In the genomic region with DNA sequence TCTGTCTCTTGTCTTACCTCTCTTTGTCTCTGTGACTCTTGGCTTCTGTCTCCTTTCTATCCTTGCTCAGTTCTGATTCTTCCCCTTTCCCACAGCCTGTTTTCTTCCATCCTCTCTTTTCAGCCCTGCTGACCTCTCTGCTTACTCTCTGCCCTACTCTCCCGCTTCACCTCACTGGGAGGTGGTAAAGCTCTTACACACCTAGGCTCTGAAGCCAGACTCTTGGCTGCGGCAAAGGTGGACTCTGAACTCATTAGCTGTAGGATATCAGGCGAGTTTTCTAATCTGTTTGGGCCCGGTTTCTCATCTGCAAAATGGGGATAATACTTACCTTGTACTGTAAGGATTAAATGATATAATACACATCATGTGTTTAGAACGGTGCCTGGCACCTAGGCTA, we compare ENCODE assay signal across 21 cellular contexts. TPM values are rescaled to one million over a fixed set of nuclear protein-coding genes. Genes with fewer than 3 reads are reported as not detected.
DNase-seq lines count a peak whose midpoint lies in the region; ATAC-seq and TF ChIP-seq lines count a peak whose summit lies in the region.
"Had no signal": no experiment of that assay in that cellular context is flagged by ENCODE, and none has a peak within 500 bp of the region (broad histone marks: within the 10 kb centered on the region; RNA-seq: fewer than 3 reads in every experiment).

No MANE protein-coding gene starts in this region.

- TF ChIP-seq EP300 in stomach (IDR thresholded peaks at IDR 0.05) = no peak

- H3F3A ChIP-seq in GM23338 (replicated peaks; ENCODE audit: low read depth) = peaks cover 6% of the 10 kb centered on the region; the same call in 1 of the 2 replicates

- TF ChIP-seq CTCF in GM23338 (conservative IDR thresholded peaks at IDR 0.05; ENCODE audit: low read depth in 2 of 2) (no peak), right lobe of liver (IDR thresholded peaks at IDR 0.05) (no peak), stomach (IDR thresholded peaks at IDR 0.05) (no peak), adrenal gland (IDR thresholded peaks at IDR 0.05) (no peak)

- peaks cover 38% of the 10 kb centered on the region for H3K36me3 ChIP-seq in GM23338 (ENCODE audit: insufficient read depth)
- H3K36me3 ChIP-seq in right lobe of liver = peaks cover 0 to 28% (median 13%) of the 10 kb centered on the region in 4 donors
- H3K36me3 ChIP-seq in stomach = peaks cover 24 to 53% (median 49%) of the 10 kb centered on the region in 4 donors
- no peaks in the 10 kb centered on the region for H3K36me3 ChIP-seq in adrenal gland (replicated peaks in 1 of 2)
- H3K36me3 ChIP-seq: BLaER1 treated with 17β-estradiol and CSF1 and Interleukin-3, amounts not matched to agents 10 nM and 100 nM had no signal

- no peaks in the 10 kb centered on the region for H3K9me3 Mint-ChIP-seq in GM23338
- H3K9me3 Mint-ChIP-seq: activated naive CD4-positive, alpha-beta T cell treated with anti-CD3 and anti-CD28 coated beads, Interleukin-2, amount 10 ng/mL, durations not matched to agents 7 days and 5 days; HFFc6; stimulated activated naive B cell treated with anti-CD40 and anti-IgM and Interleukin-4, amounts not matched to agents 10 μg/mL and 1 μg/mL and 100 μg/mL, for 72 hours had no signal

- H3K4me1 Mint-ChIP-seq in GM23338 = peaks cover 41% of the 10 kb centered on the region
- H3K4me1 Mint-ChIP-seq: activated CD4-positive, alpha-beta T cell treated with anti-CD3 and anti-CD28 coated beads for 36 hours; activated naive CD4-positive, alpha-beta T cell treated with anti-CD3 and anti-CD28 coated beads, Interleukin-2, amount 10 ng/mL, durations not matched to agents 7 days and 5 days had no signal

- H3K79me2 ChIP-seq in GM23338 (replicated peaks; ENCODE audit: insufficient read depth) = peaks cover 71% of the 10 kb centered on the region

- H3K36me3 Mint-ChIP-seq in GM23338 (ENCODE audit: low read depth) = peaks cover 84% of the 10 kb centered on the region
- H3K36me3 Mint-ChIP-seq: activated naive CD4-positive, alpha-beta T cell treated with anti-CD3 and anti-CD28 coated beads, Interleukin-2, amount 10 ng/mL, durations not matched to agents 7 days and 5 days; stimulated activated naive B cell treated with anti-CD40 and anti-IgM and Interleukin-4, amounts not matched to agents 10 μg/mL and 1 μg/mL and 100 μg/mL, for 72 hours had no signal

- H3K4me3 ChIP-seq in GM23338 = no peak overlapping the region
- no peak overlapping the region for H3K4me3 ChIP-seq in right lobe of liver
- H3K4me3 ChIP-seq in stomach = no peak overlapping the region
- no peak overlapping the region for H3K4me3 ChIP-seq in adrenal gland
- H3K4me3 ChIP-seq: BLaER1 treated with 17β-estradiol and CSF1 and Interleukin-3, amounts not matched to agents 10 nM and 100 nM; left ventricle myocardium inferior had no signal

- WGBS in right lobe of liver (ENCODE audit: insufficient coverage, low coverage, low lambda C conversion rate, missing lambda C conversion rate) = 28% methylated on average over 5 of the region's 5 CpGs
- 27 to 50% (median 37%) methylated on average over 5 of the region's 5 CpGs for WGBS in stomach, 5 donors
- 77 to 92% (median 85%) methylated on average over 5 of the region's 5 CpGs for WGBS in adrenal gland, 4 donors

- H3K27me3 Mint-ChIP-seq in GM23338 (ENCODE audit: insufficient read depth, low read depth, poor library complexity) = peaks cover 16% of the 10 kb centered on the region

- H3K27me3 ChIP-seq in GM23338 (ENCODE audit: insufficient read depth) (no peaks in the 10 kb centered on the region), right lobe of liver (no peaks in the 10 kb centered on the region), stomach (peaks cover 0 to 11% (median 0%) of the 10 kb centered on the region in 3 donors), adrenal gland (no peaks in the 10 kb centered on the region)

- peak overlapping the region; percentile 9; the same call in 1 of the 2 replicates for H3K27ac Mint-ChIP-seq in GM23338
- H3K27ac Mint-ChIP-seq: activated CD4-positive, alpha-beta T cell treated with anti-CD3 and anti-CD28 coated beads for 36 hours; activated naive CD4-positive, alpha-beta T cell treated with anti-CD3 and anti-CD28 coated beads, Interleukin-2, amount 10 ng/mL, durations not matched to agents 7 days and 5 days; HFFc6; stimulated activated naive B cell treated with anti-CD40 and anti-IgM and Interleukin-4, amounts not matched to agents 10 μg/mL and 1 μg/mL and 100 μg/mL, for 72 hours had no signal

- no peaks in the 10 kb centered on the region for H3K9me3 ChIP-seq in right lobe of liver
- H3K9me3 ChIP-seq in stomach = no peaks in the 10 kb centered on the region
- H3K9me3 ChIP-seq in adrenal gland (replicated peaks in 1 of 3) = no peaks in the 10 kb centered on the region
- H3K9me3 ChIP-seq: BLaER1 treated with 17β-estradiol and CSF1 and Interleukin-3, amounts not matched to agents 10 nM and 100 nM; left ventricle myocardium inferior had no signal

- no peak for DNase-seq in GM23338 (ENCODE audit: low spot score)
- no peak for DNase-seq in caudate nucleus (lab: John Stamatoyannopoulos, UW)
- peak in 1 of 3 donors; percentile 71 for DNase-seq in right lobe of liver
- peak; percentile 50 for DNase-seq in stomach
- no peak for DNase-seq in SW 1271 (lab: John Stamatoyannopoulos, UW)
- no peak for DNase-seq in adrenal gland
- no peak for DNase-seq in NCI-H2107 (lab: John Stamatoyannopoulos, UW)
- DNase-seq: ACHN; activated CD4-positive, alpha-beta T cell treated with anti-CD3 and anti-CD28 coated beads for 36 hours; activated naive CD4-positive, alpha-beta T cell treated with anti-CD3 and anti-CD28 coated beads, Interleukin-2, amount 10 ng/mL, durations not matched to agents 7 days and 5 days; activated T-cell treated with anti-CD3 and anti-CD28 coated beads, Interleukin-2, amount 50 U/mL, for 48 hours; HFFc6; left ventricle myocardium inferior; NCI-H1417; NCI-H2171; stimulated activated CD4-positive, alpha-beta T cell treated with anti-CD3 and anti-CD28 coated beads, Interleukin-1b, Interleukin-23, amount 100 ng/mL, for 48 hours; stimulated activated naive B cell treated with anti-CD40 and anti-IgM and Interleukin-4, amounts not matched to agents 10 μg/mL and 1 μg/mL and 100 μg/mL, for 72 hours had no signal

- H3K27ac ChIP-seq in GM23338 (ENCODE audit: low read depth) (peak overlapping the region; percentile 66; the same call in 1 of the 2 replicates), caudate nucleus (ENCODE audit: low read depth, low read length) (peak overlapping the region; percentile 81), right lobe of liver (no peak overlapping the region), stomach (peak overlapping the region; percentile 73 to 80 (median 79)), adrenal gland (no peak overlapping the region)
- H3K27ac ChIP-seq: BLaER1 treated with 17β-estradiol and CSF1 and Interleukin-3, amounts not matched to agents 10 nM and 100 nM had no signal

- H3K4me1 ChIP-seq in GM23338 (ENCODE audit: insufficient read depth) (peaks cover 24% of the 10 kb centered on the region), right lobe of liver (peaks cover 0 to 18% (median 3%) of the 10 kb centered on the region in 4 donors), stomach (peaks cover 26 to 90% (median 59%) of the 10 kb centered on the region in 4 donors), adrenal gland (replicated peaks in 1 of 2) (no peaks in the 10 kb centered on the region)

- H3K4me3 Mint-ChIP-seq in GM23338 = no peak overlapping the region
- H3K4me3 Mint-ChIP-seq: activated CD4-positive, alpha-beta T cell treated with anti-CD3 and anti-CD28 coated beads for 36 hours; activated naive CD4-positive, alpha-beta T cell treated with anti-CD3 and anti-CD28 coated beads, Interleukin-2, amount 10 ng/mL, durations not matched to agents 7 days and 5 days; HFFc6; stimulated activated naive B cell treated with anti-CD40 and anti-IgM and Interleukin-4, amounts not matched to agents 10 μg/mL and 1 μg/mL and 100 μg/mL, for 72 hours had no signal

- no peaks in the 10 kb centered on the region for H3K9me2 ChIP-seq in GM23338 (ENCODE audit: insufficient read depth)

- H2AFZ ChIP-seq in GM23338 = no peak overlapping the region

- intact Hi-C loops in right lobe of liver (cut with DNase I) (no loop called here), stomach (cut with DNase I; ENCODE audit: low total_unique reads) (no loop called here), adrenal gland (cut with DNase I) (no loop called here)

- TF ChIP-seq POLR2A in right lobe of liver (IDR thresholded peaks at IDR 0.05) = no peak
- TF ChIP-seq POLR2A in stomach (IDR thresholded peaks at IDR 0.05) = no peak
- TF ChIP-seq POLR2A in adrenal gland (IDR thresholded peaks at IDR 0.05) = no peak

- no peak for ATAC-seq in GM23338
- ATAC-seq in right lobe of liver = peak; percentile 54 to 89 (median 64)
- no peak for ATAC-seq in HG02610 (IDR thresholded peaks at IDR 0.05; ENCODE audit: unreplicated experiment)
- ATAC-seq: activated CD4-positive, alpha-beta T cell treated with anti-CD3 and anti-CD28 coated beads for 36 hours; Right ventricle myocardium inferior; stimulated activated naive B cell treated with anti-CD40 and anti-IgM and Interleukin-4, amounts not matched to agents 10 μg/mL and 1 μg/mL and 100 μg/mL, for 72 hours had no signal

- H3K4me2 ChIP-seq in GM23338 = no peak overlapping the region
- H3K4me2 ChIP-seq: BLaER1 treated with 17β-estradiol and CSF1 and Interleukin-3, amounts not matched to agents 10 nM and 100 nM had no signal

- H4K20me1 ChIP-seq in GM23338 (replicated peaks; ENCODE audit: insufficient read depth) = peaks cover 43% of the 10 kb centered on the region

TF ChIP-seq in GM23338, 12 proteins besides CTCF, POLR2A, EP300 and RAD21:
- TF ChIP-seq EZH2phosphoT487 (IDR thresholded peaks at IDR 0.05; ENCODE audit: unreplicated experiment) (no peak), NANOG (IDR thresholded peaks at IDR 0.05; ENCODE audit: borderline replicate concordance) (no peak), CREB1 (CRISPR knock-in tag; IDR thresholded peaks at IDR 0.05; ENCODE audit: low read depth) (no peak)

RNA-seq across cellular contexts. Expression of gene PCDH1, which starts 11.1 kb away (rescaled TPM):
- 155 and 183 TPM in 2 replicates for total RNA-seq in GM23338 (2014; rRNA removed; shearing (Covaris generic))
- 26.2 and 27.8 TPM in 2 replicates for polyA plus RNA-seq in GM23338 (2016; fragmentation: Nextera tagmentation; extraction: Ambion mirVana)
- total RNA-seq in right lobe of liver = 10 to 100 TPM; 20.8 to 44.1 (median 29.4) TPM
- 10 to 100 TPM; 35.3 to 96.9 (median 79.1) TPM for total RNA-seq in stomach
- 10 to 100 TPM in 2 of 3 donors, 1 to 10 TPM in 1; 8.7 to 20.9 (median 10.6) TPM for polyA plus RNA-seq in stomach
- total RNA-seq in adrenal gland = 10 to 100 TPM in 4 of 8 donors, 1 to 10 TPM in 4; 5.2 to 16.8 (median 10.0) TPM
- 1 to 10 TPM; 4.6 to 6.1 (median 5.5) TPM for polyA plus RNA-seq in adrenal gland
- total RNA-seq: activated CD4-positive, alpha-beta T cell treated with anti-CD3 and anti-CD28 coated beads for 36 hours; activated CD8-positive, alpha-beta memory T cell treated with anti-CD3 and anti-CD28 coated beads for 36 hours had no signal

RNA-seq across cellular contexts. Expression of gene DELE1, which starts 56.5 kb away (rescaled TPM):
- 50.0 and 62.2 TPM in 2 replicates for total RNA-seq in GM23338 (2014; rRNA removed; shearing (Covaris generic))
- 25.6 and 26.9 TPM in 2 replicates for polyA plus RNA-seq in GM23338 (2016; fragmentation: Nextera tagmentation; extraction: Ambion mirVana)
- total RNA-seq in right lobe of liver = 10 to 100 TPM; 39.4 to 57.9 (median 43.8) TPM
- total RNA-seq in stomach = 100 to 1,000 TPM in 1 of 5 donors, 10 to 100 TPM in 4; 65.0 to 100 (median 98.2) TPM
- polyA plus RNA-seq in stomach = 10 to 100 TPM; 29.2 to 39.8 (median 32.6) TPM
- total RNA-seq in adrenal gland = 100 to 1,000 TPM; 102 to 162 (median 114) TPM
- 10 to 100 TPM; 65.2 to 73.2 (median 70.8) TPM for polyA plus RNA-seq in adrenal gland

Comparison
In these comparisons a context has a peak if more than half of its experiments do, and no peak if none do; other contexts are left out.
1. ATAC-seq: peak in right lobe of liver (4 of 4); none in GM23338 (single experiment) and HG02610 (single experiment).
2. H3K27ac ChIP-seq: peak in GM23338 (single experiment), caudate nucleus (single experiment) and stomach (5 of 5); none in right lobe of liver (0 of 3) and adrenal gland (0 of 5).